In the genomic region with DNA sequence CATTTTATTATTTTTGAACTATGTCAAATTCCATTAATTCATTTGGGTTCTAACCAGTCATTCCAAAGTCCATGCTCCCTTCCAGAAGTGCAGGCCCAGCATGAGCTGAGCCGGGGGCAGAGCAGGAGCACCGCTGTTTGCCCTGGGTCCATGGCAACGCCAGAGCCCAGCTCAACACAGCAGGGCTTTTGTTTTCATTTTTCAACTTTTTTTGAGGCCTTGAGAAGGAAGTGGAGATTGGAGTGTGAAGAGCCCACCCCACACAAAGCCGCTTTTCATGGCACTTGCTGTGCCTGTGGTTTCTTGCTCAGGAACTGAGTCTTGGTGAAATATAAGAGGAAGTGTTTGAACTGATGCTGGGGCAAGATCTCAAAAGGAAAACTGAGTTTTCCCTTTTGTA, we compare ENCODE assay signal across 1 cellular context.
TF ChIP-seq lines count a peak whose summit lies in the region.

No MANE protein-coding gene starts in this region.

TF ChIP-seq in HepG2, 621 proteins besides CTCF, POLR2A, EP300 and RAD21 (continued from another document and continues in another):
- TF ChIP-seq, protein P1, sequence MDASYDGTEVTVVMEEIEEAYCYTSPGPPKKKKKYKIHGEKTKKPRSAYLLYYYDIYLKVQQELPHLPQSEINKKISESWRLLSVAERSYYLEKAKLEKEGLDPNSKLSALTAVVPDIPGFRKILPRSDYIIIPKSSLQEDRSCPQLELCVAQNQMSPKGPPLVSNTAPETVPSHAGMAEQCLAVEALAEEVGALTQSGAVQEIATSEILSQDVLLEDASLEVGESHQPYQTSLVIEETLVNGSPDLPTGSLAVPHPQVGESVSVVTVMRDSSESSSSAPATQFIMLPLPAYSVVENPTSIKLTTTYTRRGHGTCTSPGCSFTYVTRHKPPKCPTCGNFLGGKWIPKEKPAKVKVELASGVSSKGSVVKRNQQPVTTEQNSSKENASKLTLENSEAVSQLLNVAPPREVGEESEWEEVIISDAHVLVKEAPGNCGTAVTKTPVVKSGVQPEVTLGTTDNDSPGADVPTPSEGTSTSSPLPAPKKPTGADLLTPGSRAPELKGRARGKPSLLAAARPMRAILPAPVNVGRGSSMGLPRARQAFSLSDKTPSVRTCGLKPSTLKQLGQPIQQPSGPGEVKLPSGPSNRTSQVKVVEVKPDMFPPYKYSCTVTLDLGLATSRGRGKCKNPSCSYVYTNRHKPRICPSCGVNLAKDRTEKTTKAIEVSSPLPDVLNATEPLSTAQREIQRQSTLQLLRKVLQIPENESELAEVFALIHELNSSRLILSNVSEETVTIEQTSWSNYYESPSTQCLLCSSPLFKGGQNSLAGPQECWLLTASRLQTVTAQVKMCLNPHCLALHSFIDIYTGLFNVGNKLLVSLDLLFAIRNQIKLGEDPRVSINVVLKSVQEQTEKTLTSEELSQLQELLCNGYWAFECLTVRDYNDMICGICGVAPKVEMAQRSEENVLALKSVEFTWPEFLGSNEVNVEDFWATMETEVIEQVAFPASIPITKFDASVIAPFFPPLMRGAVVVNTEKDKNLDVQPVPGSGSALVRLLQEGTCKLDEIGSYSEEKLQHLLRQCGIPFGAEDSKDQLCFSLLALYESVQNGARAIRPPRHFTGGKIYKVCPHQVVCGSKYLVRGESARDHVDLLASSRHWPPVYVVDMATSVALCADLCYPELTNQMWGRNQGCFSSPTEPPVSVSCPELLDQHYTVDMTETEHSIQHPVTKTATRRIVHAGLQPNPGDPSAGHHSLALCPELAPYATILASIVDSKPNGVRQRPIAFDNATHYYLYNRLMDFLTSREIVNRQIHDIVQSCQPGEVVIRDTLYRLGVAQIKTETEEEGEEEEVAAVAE (CRISPR knock-in tag; IDR thresholded peaks at IDR 0.05; ENCODE audit: borderline replicate concordance) = no peak
- TF ChIP-seq RARG (CRISPR knock-in tag; IDR thresholded peaks at IDR 0.05; ENCODE audit: low read depth) (no peak), KDM5B (CRISPR knock-in tag; IDR thresholded peaks at IDR 0.05; ENCODE audit: borderline replicate concordance) (no peak), ZBTB7A (CRISPR knock-in tag; IDR thresholded peaks at IDR 0.05) (no peak), ZNF446 (CRISPR knock-in tag; IDR thresholded peaks at IDR 0.05) (no peak), GATAD2A (CRISPR knock-in tag; IDR thresholded peaks at IDR 0.05) (peak; percentile 53; the same call in 1 of the 2 replicates), ZKSCAN1 (IDR thresholded peaks at IDR 0.05; ENCODE audit: low read length) (no peak), CBX1 (IDR thresholded peaks at IDR 0.05; ENCODE audit: low read depth) (no peak), JDP2 (CRISPR knock-in tag; IDR thresholded peaks at IDR 0.05; ENCODE audit: borderline replicate concordance) (no peak), SOX13 (IDR thresholded peaks at IDR 0.05) (no peak), SOX13 (CRISPR knock-in tag; conservative IDR thresholded peaks at IDR 0.05 in 1 of 2, IDR thresholded peaks at IDR 0.05 in 1 of 2) (peak in 1 of 2 experiments; percentile 48; a peak in 2 of 4 replicates), ELF1 (CRISPR knock-in tag; IDR thresholded peaks at IDR 0.05) (peak; percentile 66), ZSCAN25 (CRISPR knock-in tag; IDR thresholded peaks at IDR 0.05) (no peak), ZNF678 (CRISPR knock-in tag; IDR thresholded peaks at IDR 0.05) (no peak), KLF6 (CRISPR knock-in tag; IDR thresholded peaks at IDR 0.05) (no peak), POLR2AphosphoS2 (IDR thresholded peaks at IDR 0.05; ENCODE audit: low read depth, low read length) (no peak), SUZ12 (IDR thresholded peaks at IDR 0.05; ENCODE audit: low read depth, low read length) (no peak), SNAPC2 (CRISPR knock-in tag; IDR thresholded peaks at IDR 0.05) (no peak), SP1 (IDR thresholded peaks at IDR 0.05) (no peak), SP1 (CRISPR knock-in tag; IDR thresholded peaks at IDR 0.05) (no peak), NR3C1 (CRISPR knock-in tag; IDR thresholded peaks at IDR 0.05) (no peak), GLI4 (CRISPR knock-in tag; IDR thresholded peaks at IDR 0.05; ENCODE audit: borderline replicate concordance) (no peak), ZNF644 (CRISPR knock-in tag; IDR thresholded peaks at IDR 0.05; ENCODE audit: low read depth) (peak; percentile 76; the same call in 1 of the 2 replicates), HNRNPH1 (optimal IDR thresholded peaks at IDR 0.05; ENCODE audit: low read depth, low read length) (no peak), ZFYVE20 (CRISPR knock-in tag; IDR thresholded peaks at IDR 0.05; ENCODE audit: borderline replicate concordance, low read depth) (no peak)
- TF ChIP-seq, protein P2, sequence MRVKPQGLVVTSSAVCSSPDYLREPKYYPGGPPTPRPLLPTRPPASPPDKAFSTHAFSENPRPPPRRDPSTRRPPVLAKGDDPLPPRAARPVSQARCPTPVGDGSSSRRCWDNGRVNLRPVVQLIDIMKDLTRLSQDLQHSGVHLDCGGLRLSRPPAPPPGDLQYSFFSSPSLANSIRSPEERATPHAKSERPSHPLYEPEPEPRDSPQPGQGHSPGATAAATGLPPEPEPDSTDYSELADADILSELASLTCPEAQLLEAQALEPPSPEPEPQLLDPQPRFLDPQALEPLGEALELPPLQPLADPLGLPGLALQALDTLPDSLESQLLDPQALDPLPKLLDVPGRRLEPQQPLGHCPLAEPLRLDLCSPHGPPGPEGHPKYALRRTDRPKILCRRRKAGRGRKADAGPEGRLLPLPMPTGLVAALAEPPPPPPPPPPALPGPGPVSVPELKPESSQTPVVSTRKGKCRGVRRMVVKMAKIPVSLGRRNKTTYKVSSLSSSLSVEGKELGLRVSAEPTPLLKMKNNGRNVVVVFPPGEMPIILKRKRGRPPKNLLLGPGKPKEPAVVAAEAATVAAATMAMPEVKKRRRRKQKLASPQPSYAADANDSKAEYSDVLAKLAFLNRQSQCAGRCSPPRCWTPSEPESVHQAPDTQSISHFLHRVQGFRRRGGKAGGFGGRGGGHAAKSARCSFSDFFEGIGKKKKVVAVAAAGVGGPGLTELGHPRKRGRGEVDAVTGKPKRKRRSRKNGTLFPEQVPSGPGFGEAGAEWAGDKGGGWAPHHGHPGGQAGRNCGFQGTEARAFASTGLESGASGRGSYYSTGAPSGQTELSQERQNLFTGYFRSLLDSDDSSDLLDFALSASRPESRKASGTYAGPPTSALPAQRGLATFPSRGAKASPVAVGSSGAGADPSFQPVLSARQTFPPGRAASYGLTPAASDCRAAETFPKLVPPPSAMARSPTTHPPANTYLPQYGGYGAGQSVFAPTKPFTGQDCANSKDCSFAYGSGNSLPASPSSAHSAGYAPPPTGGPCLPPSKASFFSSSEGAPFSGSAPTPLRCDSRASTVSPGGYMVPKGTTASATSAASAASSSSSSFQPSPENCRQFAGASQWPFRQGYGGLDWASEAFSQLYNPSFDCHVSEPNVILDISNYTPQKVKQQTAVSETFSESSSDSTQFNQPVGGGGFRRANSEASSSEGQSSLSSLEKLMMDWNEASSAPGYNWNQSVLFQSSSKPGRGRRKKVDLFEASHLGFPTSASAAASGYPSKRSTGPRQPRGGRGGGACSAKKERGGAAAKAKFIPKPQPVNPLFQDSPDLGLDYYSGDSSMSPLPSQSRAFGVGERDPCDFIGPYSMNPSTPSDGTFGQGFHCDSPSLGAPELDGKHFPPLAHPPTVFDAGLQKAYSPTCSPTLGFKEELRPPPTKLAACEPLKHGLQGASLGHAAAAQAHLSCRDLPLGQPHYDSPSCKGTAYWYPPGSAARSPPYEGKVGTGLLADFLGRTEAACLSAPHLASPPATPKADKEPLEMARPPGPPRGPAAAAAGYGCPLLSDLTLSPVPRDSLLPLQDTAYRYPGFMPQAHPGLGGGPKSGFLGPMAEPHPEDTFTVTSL (CRISPR knock-in tag; IDR thresholded peaks at IDR 0.05; ENCODE audit: borderline replicate concordance) = no peak; the same call in 1 of the 2 replicates
- TF ChIP-seq, protein P3, sequence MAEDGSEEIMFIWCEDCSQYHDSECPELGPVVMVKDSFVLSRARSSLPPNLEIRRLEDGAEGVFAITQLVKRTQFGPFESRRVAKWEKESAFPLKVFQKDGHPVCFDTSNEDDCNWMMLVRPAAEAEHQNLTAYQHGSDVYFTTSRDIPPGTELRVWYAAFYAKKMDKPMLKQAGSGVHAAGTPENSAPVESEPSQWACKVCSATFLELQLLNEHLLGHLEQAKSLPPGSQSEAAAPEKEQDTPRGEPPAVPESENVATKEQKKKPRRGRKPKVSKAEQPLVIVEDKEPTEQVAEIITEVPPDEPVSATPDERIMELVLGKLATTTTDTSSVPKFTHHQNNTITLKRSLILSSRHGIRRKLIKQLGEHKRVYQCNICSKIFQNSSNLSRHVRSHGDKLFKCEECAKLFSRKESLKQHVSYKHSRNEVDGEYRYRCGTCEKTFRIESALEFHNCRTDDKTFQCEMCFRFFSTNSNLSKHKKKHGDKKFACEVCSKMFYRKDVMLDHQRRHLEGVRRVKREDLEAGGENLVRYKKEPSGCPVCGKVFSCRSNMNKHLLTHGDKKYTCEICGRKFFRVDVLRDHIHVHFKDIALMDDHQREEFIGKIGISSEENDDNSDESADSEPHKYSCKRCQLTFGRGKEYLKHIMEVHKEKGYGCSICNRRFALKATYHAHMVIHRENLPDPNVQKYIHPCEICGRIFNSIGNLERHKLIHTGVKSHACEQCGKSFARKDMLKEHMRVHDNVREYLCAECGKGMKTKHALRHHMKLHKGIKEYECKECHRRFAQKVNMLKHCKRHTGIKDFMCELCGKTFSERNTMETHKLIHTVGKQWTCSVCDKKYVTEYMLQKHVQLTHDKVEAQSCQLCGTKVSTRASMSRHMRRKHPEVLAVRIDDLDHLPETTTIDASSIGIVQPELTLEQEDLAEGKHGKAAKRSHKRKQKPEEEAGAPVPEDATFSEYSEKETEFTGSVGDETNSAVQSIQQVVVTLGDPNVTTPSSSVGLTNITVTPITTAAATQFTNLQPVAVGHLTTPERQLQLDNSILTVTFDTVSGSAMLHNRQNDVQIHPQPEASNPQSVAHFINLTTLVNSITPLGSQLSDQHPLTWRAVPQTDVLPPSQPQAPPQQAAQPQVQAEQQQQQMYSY (CRISPR knock-in tag; IDR thresholded peaks at IDR 0.05) = 0 out of 2 replicates have a peak, but pooled peaks have one; percentile 47
- TF ChIP-seq, protein P4, sequence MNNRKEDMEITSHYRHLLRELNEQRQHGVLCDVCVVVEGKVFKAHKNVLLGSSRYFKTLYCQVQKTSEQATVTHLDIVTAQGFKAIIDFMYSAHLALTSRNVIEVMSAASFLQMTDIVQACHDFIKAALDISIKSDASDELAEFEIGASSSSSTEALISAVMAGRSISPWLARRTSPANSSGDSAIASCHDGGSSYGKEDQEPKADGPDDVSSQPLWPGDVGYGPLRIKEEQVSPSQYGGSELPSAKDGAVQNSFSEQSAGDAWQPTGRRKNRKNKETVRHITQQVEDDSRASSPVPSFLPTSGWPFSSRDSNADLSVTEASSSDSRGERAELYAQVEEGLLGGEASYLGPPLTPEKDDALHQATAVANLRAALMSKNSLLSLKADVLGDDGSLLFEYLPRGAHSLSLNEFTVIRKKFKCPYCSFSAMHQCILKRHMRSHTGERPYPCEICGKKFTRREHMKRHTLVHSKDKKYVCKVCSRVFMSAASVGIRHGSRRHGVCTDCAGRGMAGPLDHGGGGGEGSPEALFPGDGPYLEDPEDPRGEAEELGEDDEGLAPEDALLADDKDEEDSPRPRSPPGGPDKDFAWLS (CRISPR knock-in tag; IDR thresholded peaks at IDR 0.05; ENCODE audit: borderline replicate concordance) = no peak
- TF ChIP-seq, protein P5, sequence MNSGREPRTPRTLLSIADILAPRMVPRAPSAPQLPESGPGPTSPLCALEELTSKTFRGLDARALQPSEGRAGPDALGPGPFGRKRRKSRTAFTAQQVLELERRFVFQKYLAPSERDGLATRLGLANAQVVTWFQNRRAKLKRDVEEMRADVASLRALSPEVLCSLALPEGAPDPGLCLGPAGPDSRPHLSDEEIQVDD (CRISPR knock-in tag; IDR thresholded peaks at IDR 0.05; ENCODE audit: borderline replicate concordance) = no peak
- TF ChIP-seq, protein P6, sequence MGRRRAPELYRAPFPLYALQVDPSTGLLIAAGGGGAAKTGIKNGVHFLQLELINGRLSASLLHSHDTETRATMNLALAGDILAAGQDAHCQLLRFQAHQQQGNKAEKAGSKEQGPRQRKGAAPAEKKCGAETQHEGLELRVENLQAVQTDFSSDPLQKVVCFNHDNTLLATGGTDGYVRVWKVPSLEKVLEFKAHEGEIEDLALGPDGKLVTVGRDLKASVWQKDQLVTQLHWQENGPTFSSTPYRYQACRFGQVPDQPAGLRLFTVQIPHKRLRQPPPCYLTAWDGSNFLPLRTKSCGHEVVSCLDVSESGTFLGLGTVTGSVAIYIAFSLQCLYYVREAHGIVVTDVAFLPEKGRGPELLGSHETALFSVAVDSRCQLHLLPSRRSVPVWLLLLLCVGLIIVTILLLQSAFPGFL (CRISPR knock-in tag; IDR thresholded peaks at IDR 0.05) = no peak
- TF ChIP-seq, protein P7, sequence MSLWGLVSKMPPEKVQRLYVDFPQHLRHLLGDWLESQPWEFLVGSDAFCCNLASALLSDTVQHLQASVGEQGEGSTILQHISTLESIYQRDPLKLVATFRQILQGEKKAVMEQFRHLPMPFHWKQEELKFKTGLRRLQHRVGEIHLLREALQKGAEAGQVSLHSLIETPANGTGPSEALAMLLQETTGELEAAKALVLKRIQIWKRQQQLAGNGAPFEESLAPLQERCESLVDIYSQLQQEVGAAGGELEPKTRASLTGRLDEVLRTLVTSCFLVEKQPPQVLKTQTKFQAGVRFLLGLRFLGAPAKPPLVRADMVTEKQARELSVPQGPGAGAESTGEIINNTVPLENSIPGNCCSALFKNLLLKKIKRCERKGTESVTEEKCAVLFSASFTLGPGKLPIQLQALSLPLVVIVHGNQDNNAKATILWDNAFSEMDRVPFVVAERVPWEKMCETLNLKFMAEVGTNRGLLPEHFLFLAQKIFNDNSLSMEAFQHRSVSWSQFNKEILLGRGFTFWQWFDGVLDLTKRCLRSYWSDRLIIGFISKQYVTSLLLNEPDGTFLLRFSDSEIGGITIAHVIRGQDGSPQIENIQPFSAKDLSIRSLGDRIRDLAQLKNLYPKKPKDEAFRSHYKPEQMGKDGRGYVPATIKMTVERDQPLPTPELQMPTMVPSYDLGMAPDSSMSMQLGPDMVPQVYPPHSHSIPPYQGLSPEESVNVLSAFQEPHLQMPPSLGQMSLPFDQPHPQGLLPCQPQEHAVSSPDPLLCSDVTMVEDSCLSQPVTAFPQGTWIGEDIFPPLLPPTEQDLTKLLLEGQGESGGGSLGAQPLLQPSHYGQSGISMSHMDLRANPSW (CRISPR knock-in tag; IDR thresholded peaks at IDR 0.05; ENCODE audit: borderline replicate concordance) = no peak
- TF ChIP-seq, protein P8, sequence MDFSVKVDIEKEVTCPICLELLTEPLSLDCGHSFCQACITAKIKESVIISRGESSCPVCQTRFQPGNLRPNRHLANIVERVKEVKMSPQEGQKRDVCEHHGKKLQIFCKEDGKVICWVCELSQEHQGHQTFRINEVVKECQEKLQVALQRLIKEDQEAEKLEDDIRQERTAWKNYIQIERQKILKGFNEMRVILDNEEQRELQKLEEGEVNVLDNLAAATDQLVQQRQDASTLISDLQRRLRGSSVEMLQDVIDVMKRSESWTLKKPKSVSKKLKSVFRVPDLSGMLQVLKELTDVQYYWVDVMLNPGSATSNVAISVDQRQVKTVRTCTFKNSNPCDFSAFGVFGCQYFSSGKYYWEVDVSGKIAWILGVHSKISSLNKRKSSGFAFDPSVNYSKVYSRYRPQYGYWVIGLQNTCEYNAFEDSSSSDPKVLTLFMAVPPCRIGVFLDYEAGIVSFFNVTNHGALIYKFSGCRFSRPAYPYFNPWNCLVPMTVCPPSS (IDR thresholded peaks at IDR 0.05) = no peak
